8 cellular contexts compared by ENCODE assay signal in genomic region chr6:147285087-147285855, GRCh38.
DNase-seq lines count a peak whose midpoint lies in the region; ATAC-seq, FAIRE-seq and TF ChIP-seq lines count a peak whose summit lies in the region.

No MANE protein-coding gene starts in this region.

- TF ChIP-seq POLR2A in GM12878 (IDR thresholded peaks at IDR 0.05; ENCODE audit: low read depth, low read length), result no peak
- TF ChIP-seq POLR2A in upper lobe of left lung (IDR thresholded peaks at IDR 0.05), result no peak

- CTCF ChIA-PET in GM12878 (lab: Yijun Ruan, JAX), result interaction anchor here (1.4 kb wide), 1 partner anchor 383 kb away, joined by 6 read pairs; no protein-coding TSS in a partner anchor

- TF ChIP-seq CTCF in GM12878 (IDR thresholded peaks at IDR 0.05 in 2 of 3, conservative IDR thresholded peaks at IDR 0.05 in 1 of 3; ENCODE audit: control insufficient read depth in 2 of 3, extremely low read depth in 1 of 3, insufficient read depth in 1 of 3, low read depth in 3 of 3, low read length in 3 of 3) (peak; percentile 19 to 53 (median 35); a peak in 4 of 6 replicates), kidney epithelial cell (IDR thresholded peaks at IDR 0.05; ENCODE audit: insufficient read depth, low read length, poor library complexity, severe bottlenecking) (peak; percentile 15), upper lobe of left lung (IDR thresholded peaks at IDR 0.05) (peak in 5 of 6 experiments; percentile 23 to 47 (median 43))

- no TSS peak for BruUV-seq in GM12878 (replicated peaks; lab: Mats Ljungman, UMichigan)

- H3K4me2 ChIP-seq in GM12878 (ENCODE audit: control insufficient read depth, insufficient read depth), result no peak overlapping the region

- 32% methylated on average over 3 of the region's 3 CpGs for WGBS in GM12878 (ENCODE audit: insufficient coverage, insufficient replicate concordance, low lambda C conversion rate, missing lambda C conversion rate)
- WGBS in upper lobe of left lung, 2 donors, result 29 to 33% methylated on average over 3 of the region's 3 CpGs

- H3K4me3 ChIP-seq in GM12878 (no peak overlapping the region), kidney epithelial cell (ENCODE audit: low read depth, low read length) (no peak overlapping the region), upper lobe of left lung (no peak overlapping the region)

- no peaks in the 10 kb centered on the region for H3K4me1 ChIP-seq in GM12878 (ENCODE audit: control insufficient read depth, insufficient read depth, low read length)
- peaks cover 0 to 6% (median 0%) of the 10 kb centered on the region in 4 donors for H3K4me1 ChIP-seq in upper lobe of left lung

- TF ChIP-seq EP300 in GM12878 (IDR thresholded peaks at IDR 0.05; ENCODE audit: borderline replicate concordance in 1 of 2, control insufficient read depth in 1 of 2, low read depth in 2 of 2, low read length in 2 of 2) (no peak), upper lobe of left lung (IDR thresholded peaks at IDR 0.05) (no peak)

- no peak overlapping the region; the same call in 1 of the 2 replicates for H2AFZ ChIP-seq in GM12878 (ENCODE audit: control insufficient read depth, low read depth, low read length)

- H3K36me3 ChIP-seq in GM12878 (ENCODE audit: control insufficient read depth in 2 of 2, insufficient read depth in 2 of 2, low read length in 1 of 2) (no peaks in the 10 kb centered on the region; a peak in 1 of 4 replicates), kidney epithelial cell (ENCODE audit: control insufficient read depth, insufficient read depth, low read length) (no peaks in the 10 kb centered on the region), upper lobe of left lung (no peaks in the 10 kb centered on the region)

- POLR2A ChIA-PET in GM12878 (lab: Charles Lee), result no interaction called here

- peak; percentile 62 for DNase-seq in NOMO-1 treated with DMSO at 0.1 percent for 48 hours (lab: John Stamatoyannopoulos, UW; ENCODE audit: unreplicated experiment)
- DNase-seq in NOMO-1 treated with dmso at 0.1 percent for 144 hours (lab: John Stamatoyannopoulos, UW; ENCODE audit: unreplicated experiment), result no peak
- DNase-seq in H4 (ENCODE audit: low spot score), result peak; percentile 10
- DNase-seq in NCI-H1436 (lab: John Stamatoyannopoulos, UW), result peak; percentile 2
- DNase-seq in GM12878 (ENCODE audit: low read depth, low spot score), result no peak
- DNase-seq in kidney epithelial cell (ENCODE audit: low read depth), result no peak
- no peak for DNase-seq in upper lobe of left lung
- no peak for DNase-seq in stimulated activated CD4-positive, alpha-beta T cell treated with anti-CD3 and anti-CD28 coated beads, Interleukin-4, amount 100 ng/mL, for 24 hours

- RAD21 ChIA-PET in GM12878 (lab: Charles Lee; ENCODE audit: unreplicated experiment), result no interaction called here

- H3K9ac ChIP-seq in GM12878 (ENCODE audit: control insufficient read depth, insufficient read depth, low read length), result no peak overlapping the region; the same call in 1 of the 2 replicates

- peak; percentile 53 for TF ChIP-seq RAD21 in GM12878 (IDR thresholded peaks at IDR 0.05; ENCODE audit: insufficient read depth, low read depth, low read length)

- H3K27me3 ChIP-seq in GM12878 (replicated peaks in 1 of 2; ENCODE audit: control insufficient read depth in 2 of 2, insufficient read depth in 2 of 2, low read length in 1 of 2) (no peaks in the 10 kb centered on the region), kidney epithelial cell (ENCODE audit: control insufficient read depth, insufficient read depth, low read length) (no peaks in the 10 kb centered on the region), upper lobe of left lung (no peaks in the 10 kb centered on the region)

- in situ Hi-C loops in GM12878 (cut with MboI), result loop anchor here (10.0 kb wide), 1 partner anchor 430 kb away; no protein-coding TSS in a partner anchor

- ATAC-seq in GM12878 (peak; percentile 73), upper lobe of left lung (ENCODE audit: low FRiP score in 2 of 2) (peak in 1 of 2 donors; percentile 55)

- H3K27ac ChIP-seq in GM12878 (ENCODE audit: control insufficient read depth, insufficient read depth) (no peak overlapping the region), upper lobe of left lung (no peak overlapping the region)

- intact Hi-C loops in GM12878 (cut with micrococcal nuclease; ENCODE audit: unreplicated experiment), result loop anchor here (2.0 kb wide), 1 partner anchor 428 kb away; no protein-coding TSS in a partner anchor

- no peaks in the 10 kb centered on the region for H4K20me1 ChIP-seq in GM12878 (ENCODE audit: control insufficient read depth, insufficient read depth)

- FAIRE-seq in GM12878 (lab: Jason Lieb, UNC), result peak; percentile 70

- SMC1A ChIA-PET in GM12878 (lab: Charles Lee; ENCODE audit: uncharacterized antibody, unreplicated experiment), result interaction anchor here (1.4 kb wide), 1 partner anchor 11 kb away, joined by 5 read pairs; no protein-coding TSS in a partner anchor

- no peaks in the 10 kb centered on the region for H3K9me3 ChIP-seq in GM12878 (replicated peaks; ENCODE audit: control insufficient read depth, insufficient read depth, low read length)
- no peaks in the 10 kb centered on the region for H3K9me3 ChIP-seq in upper lobe of left lung

- H3K79me2 ChIP-seq in GM12878 (ENCODE audit: control insufficient read depth, insufficient read depth, low read length), result no peaks in the 10 kb centered on the region

TF ChIP-seq in GM12878, 131 proteins besides CTCF, POLR2A, EP300 and RAD21:
- TF ChIP-seq BCL3 (IDR thresholded peaks at IDR 0.05; ENCODE audit: borderline replicate concordance, insufficient read depth, low read depth, low read length, poor library complexity, severe bottlenecking) (no peak), KDM1A (IDR thresholded peaks at IDR 0.05; ENCODE audit: borderline replicate concordance) (no peak), JUND (IDR thresholded peaks at IDR 0.05; ENCODE audit: low read depth, low read length) (no peak), SMC3 (IDR thresholded peaks at IDR 0.05; ENCODE audit: borderline replicate concordance, low read length) (peak; percentile 50; the same call in 1 of the 2 replicates)
TF ChIP-seq in GM12878: peak in this region for 1.

Comparison
In these comparisons a context has a peak if more than half of its experiments do, and no peak if none do; other contexts are left out.
1. DNase-seq: peak in NOMO-1 treated with DMSO at 0.1 percent for 48 hours (single experiment), H4 (single experiment) and NCI-H1436 (single experiment); none in NOMO-1 treated with dmso at 0.1 percent for 144 hours (single experiment), GM12878 (single experiment), kidney epithelial cell (single experiment), upper lobe of left lung (0 of 2) and stimulated activated CD4-positive, alpha-beta T cell treated with anti-CD3 and anti-CD28 coated beads, Interleukin-4, amount 100 ng/mL, for 24 hours (single experiment).
2. Peak in every context shown above with its lines, with median percentiles within 50 percentile points of each other: CTCF ChIP-seq.